9 cellular contexts compared by ENCODE assay signal in the genomic region with DNA sequence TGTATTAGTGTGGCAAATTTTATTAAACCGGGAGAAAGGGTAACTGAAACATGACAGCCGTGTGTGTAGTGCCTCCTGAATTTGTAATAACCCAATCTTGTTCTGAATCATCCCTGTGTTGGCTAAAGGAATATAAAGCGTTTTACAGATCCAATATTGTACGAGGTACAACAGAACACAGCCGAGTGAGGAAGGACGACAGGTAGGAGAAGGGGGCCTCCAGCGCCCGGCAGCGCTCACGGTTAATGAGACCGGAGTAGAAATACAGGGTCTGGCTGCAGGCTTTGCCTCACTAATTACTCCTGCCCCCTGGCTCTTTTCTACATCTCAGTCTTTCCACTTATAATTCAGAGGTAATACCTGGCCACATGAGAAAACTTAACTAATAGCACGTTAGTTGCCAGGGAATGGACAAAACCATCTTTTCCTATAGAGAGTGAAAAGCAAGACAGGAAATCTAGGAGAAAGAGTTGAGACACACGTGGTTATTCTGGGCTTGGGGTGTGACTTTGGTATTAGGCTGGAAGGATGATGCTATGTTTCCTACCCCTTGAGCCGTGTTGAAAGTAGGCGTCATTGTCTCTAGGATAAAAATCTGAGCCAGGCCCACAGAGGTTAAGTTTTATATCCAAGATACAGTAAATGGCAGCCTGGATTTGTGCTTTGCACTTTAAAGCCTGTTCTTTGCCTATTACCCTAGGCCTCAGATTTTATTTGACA. TPM values are rescaled to one million over a fixed set of nuclear protein-coding genes. Genes with fewer than 3 reads are reported as not detected.
DNase-seq lines count a peak whose midpoint lies in the region; ATAC-seq and TF ChIP-seq lines count a peak whose summit lies in the region.
"Had no signal": no experiment of that assay in that cellular context is flagged by ENCODE, and none has a peak within 500 bp of the region (broad histone marks: within the 10 kb centered on the region; RNA-seq: fewer than 3 reads in every experiment).

No MANE protein-coding gene starts in this region.

- POLR2A ChIA-PET in A673 (lab: Charles Lee; ENCODE audit: low non-redundant PET): no interaction called here
- POLR2A ChIA-PET in CD8-positive, alpha-beta T cell (lab: Charles Lee): no interaction called here

- no peak overlapping the region for H3K27ac Mint-ChIP-seq in chondrocyte (ENCODE audit: unreplicated experiment)
- peak overlapping the region; percentile 24 to 94 (median 63) for H3K27ac Mint-ChIP-seq in naive B cell
- no peak overlapping the region for H3K27ac Mint-ChIP-seq in CD8-positive, alpha-beta T cell

- H3K27ac ChIP-seq in A673 (ENCODE audit: low read depth, low read length, poor library complexity, severe bottlenecking): no peak overlapping the region
- H3K27ac ChIP-seq in CD8-positive, alpha-beta T cell (ENCODE audit: low read depth, low read length): no peak overlapping the region

- peak; percentile 3 for ATAC-seq in HG03175 (IDR thresholded peaks at IDR 0.05; ENCODE audit: unreplicated experiment)
- no peak for ATAC-seq in naive B cell (ENCODE audit: low read depth in 2 of 2)
- ATAC-seq in CD8-positive, alpha-beta T cell: no peak
- no peak for ATAC-seq in HG03280 (IDR thresholded peaks at IDR 0.05; ENCODE audit: unreplicated experiment)
- ATAC-seq in GM19035 (IDR thresholded peaks at IDR 0.05; ENCODE audit: unreplicated experiment): no peak

- H3K36me3 Mint-ChIP-seq in chondrocyte (ENCODE audit: low read depth): no peaks in the 10 kb centered on the region
- H3K36me3 Mint-ChIP-seq in naive B cell: peaks cover 0 to 6% of the 10 kb centered on the region in 2 donors
- H3K36me3 Mint-ChIP-seq in CD8-positive, alpha-beta T cell: no peaks in the 10 kb centered on the region

- no TSS peak for BruUV-seq in A673 (replicated peaks; lab: Mats Ljungman, UMichigan)

- H3K4me1 ChIP-seq in A673 (ENCODE audit: insufficient read depth, low read length, poor library complexity, severe bottlenecking): peaks cover 8% of the 10 kb centered on the region
- no peaks in the 10 kb centered on the region for H3K4me1 ChIP-seq in CD8-positive, alpha-beta T cell (ENCODE audit: insufficient read depth, low read length)

- TF ChIP-seq CTCF in A673 (conservative IDR thresholded peaks at IDR 0.05; ENCODE audit: low read depth, low read length) (no peak), chondrocyte (IDR thresholded peaks at IDR 0.05) (no peak)
- TF ChIP-seq CTCF in CD8-positive, alpha-beta T cell (IDR thresholded peaks at IDR 0.05): no peak

- H3K4me3 Mint-ChIP-seq in chondrocyte (ENCODE audit: unreplicated experiment) (peak overlapping the region; percentile 45), naive B cell (peak overlapping the region in 5 of 8 donors; percentile 6 to 59 (median 52))
- no peak overlapping the region for H3K4me3 Mint-ChIP-seq in CD8-positive, alpha-beta T cell

- no peaks in the 10 kb centered on the region for H3K27me3 Mint-ChIP-seq in chondrocyte (ENCODE audit: low read depth)
- H3K27me3 Mint-ChIP-seq in naive B cell: peaks cover 33 to 67% (median 37%) of the 10 kb centered on the region in 3 donors
- H3K27me3 Mint-ChIP-seq in CD8-positive, alpha-beta T cell (ENCODE audit: low read depth): peaks cover 41% of the 10 kb centered on the region

- H3K9me3 ChIP-seq in A673 (ENCODE audit: low read depth, low read length, poor library complexity, severe bottlenecking): no peaks in the 10 kb centered on the region
- H3K9me3 ChIP-seq in CD8-positive, alpha-beta T cell (ENCODE audit: low read length): no peaks in the 10 kb centered on the region

- H3K27me3 ChIP-seq in A673 (replicated peaks; ENCODE audit: insufficient read depth, low read depth, low read length, poor library complexity): peaks cover 32% of the 10 kb centered on the region
- no peaks in the 10 kb centered on the region for H3K27me3 ChIP-seq in CD8-positive, alpha-beta T cell (ENCODE audit: insufficient read depth, low read length)

- no peaks in the 10 kb centered on the region for H3K36me3 ChIP-seq in A673 (ENCODE audit: insufficient read depth, low read length, poor library complexity, severe bottlenecking)
- H3K36me3 ChIP-seq in CD8-positive, alpha-beta T cell (ENCODE audit: insufficient read depth, low read length): no peaks in the 10 kb centered on the region

- intact Hi-C loops in A673 (cut with micrococcal nuclease; ENCODE audit: unreplicated experiment): no loop called here
- intact Hi-C loops in CD8-positive, alpha-beta T cell (cut with DNase I, micrococcal nuclease): no loop called here

- H3K4me1 Mint-ChIP-seq in chondrocyte (ENCODE audit: low read depth) (peaks cover 15% of the 10 kb centered on the region), naive B cell (peaks cover 0 to 10% (median 0%) of the 10 kb centered on the region in 3 donors)
- H3K4me1 Mint-ChIP-seq in CD8-positive, alpha-beta T cell (ENCODE audit: low read depth): peaks cover 3% of the 10 kb centered on the region

- peak overlapping the region; percentile 47 for H3K4me3 ChIP-seq in A673 (ENCODE audit: low read depth, low read length, poor library complexity, severe bottlenecking)
- H3K4me3 ChIP-seq in CD8-positive, alpha-beta T cell (ENCODE audit: low read depth, low read length): no peak overlapping the region

- no peaks in the 10 kb centered on the region for H3K9me3 Mint-ChIP-seq in chondrocyte (ENCODE audit: low read depth)
- H3K9me3 Mint-ChIP-seq in naive B cell: no peaks in the 10 kb centered on the region
- H3K9me3 Mint-ChIP-seq in CD8-positive, alpha-beta T cell: no peaks in the 10 kb centered on the region

- DNase-seq in A673 (ENCODE audit: low spot score) (no peak), chondrocyte (ENCODE audit: low spot score) (peak; percentile 32), naive B cell (no peak), NOMO-1 treated with DMSO at 0.1 percent for 48 hours (lab: John Stamatoyannopoulos, UW; ENCODE audit: unreplicated experiment) (no peak)
- no peak for DNase-seq in CD8-positive, alpha-beta T cell
- DNase-seq: NCI-H1694 had no signal

- CTCF ChIA-PET in A673 (lab: Charles Lee): no interaction called here
- CTCF ChIA-PET in CD8-positive, alpha-beta T cell (lab: Charles Lee): no interaction called here

RNA-seq across cellular contexts. Expression of a gene that starts 54.0 kb away (rescaled TPM):
- total RNA-seq in A673 (2021): not detected in 2 replicates
- 0.37 to 0.51 TPM (median 0.49 TPM) in 3 replicates for total RNA-seq in chondrocyte
- polyA plus RNA-seq in naive B cell (ENCODE audit: low read depth in 6 of 6): under 1 TPM in 1 of 6 donors, not detected in 5; 0.18 TPM
- not detected for total RNA-seq in CD8-positive, alpha-beta T cell

Comparison
In these comparisons a context has a peak if more than half of its experiments do, and no peak if none do; other contexts are left out.
1. H3K27ac Mint-ChIP-seq: peak in naive B cell (6 of 6); none in chondrocyte (single experiment) and CD8-positive, alpha-beta T cell (single experiment).